Comparison of ENCODE assay signal across 3 cellular contexts in the genomic region with DNA sequence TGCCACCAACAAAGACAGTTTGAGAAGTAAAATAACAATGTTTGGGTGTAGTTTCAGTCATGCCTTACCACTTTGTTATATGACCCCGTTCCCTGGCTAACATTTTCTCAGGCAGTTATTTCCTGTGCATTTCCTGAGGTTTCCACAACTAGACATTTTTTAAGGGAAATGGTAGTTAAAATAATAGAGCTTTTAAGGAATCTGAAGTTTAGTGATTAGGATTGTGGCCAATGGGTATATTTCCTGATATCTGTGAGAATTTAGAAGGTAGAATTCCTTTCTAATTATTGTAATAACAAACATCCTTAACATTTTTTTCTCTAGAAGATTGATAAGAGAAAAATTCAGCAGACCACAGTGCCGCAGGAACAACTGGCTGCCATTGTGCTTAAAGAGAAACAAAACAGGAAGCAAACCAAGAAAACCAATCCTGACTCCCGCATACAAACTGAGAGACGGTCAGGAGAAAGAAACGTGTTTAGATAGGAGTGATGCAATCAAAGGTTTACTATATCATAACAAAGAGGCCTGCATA.
TF ChIP-seq lines count a peak whose summit lies in the region.

No MANE protein-coding gene starts in this region.

TF ChIP-seq in SK-N-SH, 30 proteins besides CTCF, POLR2A, EP300 and RAD21 (continued from another document):
- TF ChIP-seq RXRA (IDR thresholded peaks at IDR 0.05; ENCODE audit: borderline replicate concordance, low read depth) (no peak), NFIC (IDR thresholded peaks at IDR 0.05; ENCODE audit: borderline replicate concordance) (no peak), RFX5 (IDR thresholded peaks at IDR 0.05; ENCODE audit: low read length) (no peak)
- TF ChIP-seq, protein P1, sequence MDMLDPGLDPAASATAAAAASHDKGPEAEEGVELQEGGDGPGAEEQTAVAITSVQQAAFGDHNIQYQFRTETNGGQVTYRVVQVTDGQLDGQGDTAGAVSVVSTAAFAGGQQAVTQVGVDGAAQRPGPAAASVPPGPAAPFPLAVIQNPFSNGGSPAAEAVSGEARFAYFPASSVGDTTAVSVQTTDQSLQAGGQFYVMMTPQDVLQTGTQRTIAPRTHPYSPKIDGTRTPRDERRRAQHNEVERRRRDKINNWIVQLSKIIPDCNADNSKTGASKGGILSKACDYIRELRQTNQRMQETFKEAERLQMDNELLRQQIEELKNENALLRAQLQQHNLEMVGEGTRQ (IDR thresholded peaks at IDR 0.05; ENCODE audit: borderline replicate concordance, low read depth, low read length): no peak

TF ChIP-seq in SK-N-SH treated with all-trans-retinoic acid at 6 μM for 48 hours, 23 proteins besides CTCF, POLR2A, EP300 and RAD21 (continued from another document):
- TF ChIP-seq, protein P2, sequence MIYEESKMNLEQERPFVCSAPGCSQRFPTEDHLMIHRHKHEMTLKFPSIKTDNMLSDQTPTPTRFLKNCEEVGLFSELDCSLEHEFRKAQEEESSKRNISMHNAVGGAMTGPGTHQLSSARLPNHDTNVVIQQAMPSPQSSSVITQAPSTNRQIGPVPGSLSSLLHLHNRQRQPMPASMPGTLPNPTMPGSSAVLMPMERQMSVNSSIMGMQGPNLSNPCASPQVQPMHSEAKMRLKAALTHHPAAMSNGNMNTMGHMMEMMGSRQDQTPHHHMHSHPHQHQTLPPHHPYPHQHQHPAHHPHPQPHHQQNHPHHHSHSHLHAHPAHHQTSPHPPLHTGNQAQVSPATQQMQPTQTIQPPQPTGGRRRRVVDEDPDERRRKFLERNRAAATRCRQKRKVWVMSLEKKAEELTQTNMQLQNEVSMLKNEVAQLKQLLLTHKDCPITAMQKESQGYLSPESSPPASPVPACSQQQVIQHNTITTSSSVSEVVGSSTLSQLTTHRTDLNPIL (CRISPR knock-in tag; IDR thresholded peaks at IDR 0.05; ENCODE audit: low read depth): no peak
- no peak for TF ChIP-seq PPARA (CRISPR knock-in tag; IDR thresholded peaks at IDR 0.05; ENCODE audit: borderline replicate concordance)

TF ChIP-seq in HepG2, 621 proteins besides CTCF, POLR2A, EP300 and RAD21 (continued from another document):
- TF ChIP-seq, protein P3, sequence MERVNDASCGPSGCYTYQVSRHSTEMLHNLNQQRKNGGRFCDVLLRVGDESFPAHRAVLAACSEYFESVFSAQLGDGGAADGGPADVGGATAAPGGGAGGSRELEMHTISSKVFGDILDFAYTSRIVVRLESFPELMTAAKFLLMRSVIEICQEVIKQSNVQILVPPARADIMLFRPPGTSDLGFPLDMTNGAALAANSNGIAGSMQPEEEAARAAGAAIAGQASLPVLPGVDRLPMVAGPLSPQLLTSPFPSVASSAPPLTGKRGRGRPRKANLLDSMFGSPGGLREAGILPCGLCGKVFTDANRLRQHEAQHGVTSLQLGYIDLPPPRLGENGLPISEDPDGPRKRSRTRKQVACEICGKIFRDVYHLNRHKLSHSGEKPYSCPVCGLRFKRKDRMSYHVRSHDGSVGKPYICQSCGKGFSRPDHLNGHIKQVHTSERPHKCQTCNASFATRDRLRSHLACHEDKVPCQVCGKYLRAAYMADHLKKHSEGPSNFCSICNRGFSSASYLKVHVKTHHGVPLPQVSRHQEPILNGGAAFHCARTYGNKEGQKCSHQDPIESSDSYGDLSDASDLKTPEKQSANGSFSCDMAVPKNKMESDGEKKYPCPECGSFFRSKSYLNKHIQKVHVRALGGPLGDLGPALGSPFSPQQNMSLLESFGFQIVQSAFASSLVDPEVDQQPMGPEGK (CRISPR knock-in tag; IDR thresholded peaks at IDR 0.05): no peak
